In the genomic region with DNA sequence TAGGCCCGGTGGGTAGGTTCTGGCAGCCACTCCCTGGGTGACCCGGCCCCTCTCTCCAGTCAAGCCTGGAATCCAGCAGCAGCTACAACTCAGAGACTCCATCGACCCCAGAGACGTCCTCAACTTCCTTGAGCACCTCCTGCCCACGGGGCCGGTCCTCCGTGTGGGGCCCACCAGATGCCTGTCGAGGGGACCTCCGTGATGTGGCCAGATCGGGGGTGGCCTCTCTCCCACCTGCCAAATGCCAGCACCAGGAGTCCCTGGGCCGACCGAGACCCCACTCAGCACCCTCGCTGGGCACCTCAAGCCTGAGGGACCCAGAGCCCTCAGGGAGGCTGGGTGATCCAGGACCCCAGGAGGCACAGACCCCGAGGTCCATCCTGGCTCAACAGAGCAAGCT, we compare ENCODE assay signal across 35 cellular contexts. TPM values are rescaled to one million over a fixed set of nuclear protein-coding genes. Genes with fewer than 3 reads are reported as not detected.
"Had no signal": no experiment of that assay in that cellular context is flagged by ENCODE, and none has a peak within 500 bp of the region (broad histone marks: within the 10 kb centered on the region; RNA-seq: fewer than 3 reads in every experiment).

No MANE protein-coding gene starts in this region.

- H3K27ac Mint-ChIP-seq: activated CD8-positive, alpha-beta memory T cell treated with anti-CD3 and anti-CD28 coated beads, Interleukin-2, amount 10 ng/mL, durations not matched to agents 7 days and 5 days; activated CD8-positive, alpha-beta T cell treated with anti-CD3 and anti-CD28 coated beads, Interleukin-2, amount 10 ng/mL, durations not matched to agents 7 days and 5 days; activated naive CD8-positive, alpha-beta T cell; natural killer cell treated with Interleukin-12 subunit alpha and Interleukin-12 subunit beta and Interleukin-15 and Interleukin-18, amount 100 ng/mL, for 72 hours; progenitor cell of endocrine pancreas had no signal

- H3K9me3 Mint-ChIP-seq: natural killer cell treated with Interleukin-12 subunit alpha and Interleukin-12 subunit beta and Interleukin-15 and Interleukin-18, amount 100 ng/mL, for 72 hours; stimulated activated effector memory CD8-positive, alpha-beta T cell treated with anti-CD3 and anti-CD28 coated beads, Interleukin-12 subunit alpha, Interleukin-12 subunit beta, amount 100 ng/mL, for 72 hours had no signal

- H3K27ac ChIP-seq: gastroesophageal sphincter, ovary, skin epidermis, stomach, thyroid gland, upper lobe of right lung, WERI-Rb-1 had no signal

- H3K36me3 Mint-ChIP-seq: activated naive CD8-positive, alpha-beta T cell had no signal

- H3K27me3 Mint-ChIP-seq: activated CD8-positive, alpha-beta memory T cell treated with anti-CD3 and anti-CD28 coated beads, Interleukin-2, amount 10 ng/mL, durations not matched to agents 7 days and 5 days; activated naive CD8-positive, alpha-beta T cell; natural killer cell treated with Interleukin-12 subunit alpha and Interleukin-12 subunit beta and Interleukin-15 and Interleukin-18, amount 100 ng/mL, for 72 hours; progenitor cell of endocrine pancreas had no signal

- ATAC-seq: activated CD4-positive, CD25-positive, alpha-beta regulatory T cell treated with anti-CD3 and anti-CD28 coated beads, Interleukin-2, amount 50 U/mL, for 24 hours; activated CD8-positive, alpha-beta memory T cell treated with anti-CD3 and anti-CD28 coated beads, Interleukin-2, amount 10 ng/mL, durations not matched to agents 7 days and 5 days; activated CD8-positive, alpha-beta T cell treated with anti-CD3 and anti-CD28 coated beads, Interleukin-2, amount 10 ng/mL, durations not matched to agents 7 days and 5 days; gastroesophageal sphincter; left cardiac atrium; left ventricle myocardium superior; mucosa of descending colon; natural killer cell treated with Interleukin-12 subunit alpha and Interleukin-12 subunit beta and Interleukin-15 and Interleukin-18, amount 100 ng/mL, for 72 hours; sciatic nerve; stimulated activated effector memory CD8-positive, alpha-beta T cell treated with anti-CD3 and anti-CD28 coated beads, Interleukin-12 subunit alpha, Interleukin-12 subunit beta, amount 100 ng/mL, for 72 hours; upper lobe of right lung had no signal

- H3K9me3 ChIP-seq: gastroesophageal sphincter, mucosa of descending colon, ovary, stomach, thyroid gland, upper lobe of right lung had no signal

- H3K4me3 Mint-ChIP-seq: activated CD8-positive, alpha-beta memory T cell treated with anti-CD3 and anti-CD28 coated beads, Interleukin-2, amount 10 ng/mL, durations not matched to agents 7 days and 5 days; activated CD8-positive, alpha-beta T cell treated with anti-CD3 and anti-CD28 coated beads, Interleukin-2, amount 10 ng/mL, durations not matched to agents 7 days and 5 days; activated naive CD8-positive, alpha-beta T cell; natural killer cell treated with Interleukin-12 subunit alpha and Interleukin-12 subunit beta and Interleukin-15 and Interleukin-18, amount 100 ng/mL, for 72 hours; stimulated activated effector memory CD8-positive, alpha-beta T cell treated with anti-CD3 and anti-CD28 coated beads, Interleukin-12 subunit alpha, Interleukin-12 subunit beta, amount 100 ng/mL, for 72 hours had no signal

- H3K36me3 ChIP-seq: ovary had no signal

- H3K27me3 ChIP-seq: gastroesophageal sphincter, ovary, stomach, thyroid gland, upper lobe of right lung had no signal

- H3K4me1 ChIP-seq: upper lobe of right lung had no signal

- H3K4me3 ChIP-seq: gastroesophageal sphincter, mucosa of descending colon, ovary, skin epidermis, stomach, thyroid gland, upper lobe of right lung had no signal

- DNase-seq: activated CD4-positive, alpha-beta T cell treated with anti-CD3 and anti-CD28 coated beads for 48 hours; activated CD8-positive, alpha-beta memory T cell treated with anti-CD3 and anti-CD28 coated beads, Interleukin-2, amount 10 ng/mL, durations not matched to agents 7 days and 5 days; activated CD8-positive, alpha-beta T cell treated with anti-CD3 and anti-CD28 coated beads, Interleukin-2, amount 10 ng/mL, durations not matched to agents 7 days and 5 days; activated effector memory CD4-positive, alpha-beta T cell treated with Interleukin-2 at 50 U/mL for 16 hours; activated naive CD4-positive, alpha-beta T cell treated with Interleukin-2 at 50 U/mL for 16 hours; activated T-cell treated with anti-CD3 and anti-CD28 coated beads, Interleukin-2, amount 50 U/mL, for 48 hours; anterior cingulate cortex; effector memory CD4-positive, alpha-beta T cell; erythroblast; head of caudate nucleus; hippocampal formation; left cardiac atrium; left ventricle myocardium superior; mucosa of descending colon; ovary; stimulated activated CD4-positive, alpha-beta T cell treated with anti-CD3 and anti-CD28 coated beads, Interleukin-12 subunit alpha, Interleukin-12 subunit beta, amount 100 ng/mL, for 4 hours; stimulated activated CD4-positive, alpha-beta T cell treated with anti-CD3 and anti-CD28 coated beads, Interleukin-4, amount 100 ng/mL, for 1 hour; stomach; T-helper 1 cell; T-helper 9 cell; thyroid gland; upper lobe of right lung; WERI-Rb-1 had no signal

RNA-seq across cellular contexts. Expression of gene TNFRSF8, which starts 41.1 kb away (rescaled TPM):
- total RNA-seq: bronchial epithelial cell, dermis microvascular lymphatic vessel endothelial cell, lung microvascular endothelial cell, progenitor cell of endocrine pancreas, renal cortical epithelial cell, thyroid gland had no signal
